8 cellular contexts compared by ENCODE assay signal in the genomic region with DNA sequence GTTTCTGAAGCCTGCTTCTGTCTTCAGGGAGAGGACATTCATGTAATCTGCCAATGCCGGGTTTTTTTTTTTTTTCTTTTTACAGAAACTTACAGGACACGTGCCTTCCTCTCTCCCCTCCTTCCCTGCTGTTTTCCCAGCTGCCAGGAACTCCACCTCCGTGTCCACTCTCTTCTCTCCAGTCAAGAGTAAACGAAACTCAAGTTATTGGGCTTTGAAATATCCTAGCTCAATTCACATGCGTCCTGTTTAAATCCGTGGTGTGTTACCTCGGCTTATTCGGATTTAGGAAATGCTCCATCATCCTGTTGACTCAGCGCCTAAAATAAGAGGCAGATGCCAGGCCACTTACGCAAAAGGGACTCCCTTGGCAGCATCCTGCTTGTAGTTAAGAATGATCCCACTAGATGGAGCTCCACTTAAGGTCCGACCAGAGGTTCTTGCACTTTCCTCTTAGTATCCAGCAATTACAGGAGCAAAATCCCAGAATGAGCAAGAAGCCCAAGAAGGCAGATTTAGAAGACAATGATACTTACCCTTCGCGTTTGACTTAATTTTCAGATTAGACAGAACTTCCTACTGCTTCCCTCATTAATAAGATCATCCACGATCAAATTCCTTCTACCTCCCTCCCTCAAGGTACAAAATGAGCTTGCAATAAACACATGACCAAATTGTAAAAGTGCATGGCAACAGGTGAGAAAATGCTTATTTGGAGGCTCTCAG.
A peak's percentile ranks its signal among the peaks of the same experiment; 100 is the strongest.
DNase-seq lines count a peak whose midpoint lies in the region; ATAC-seq and TF ChIP-seq lines count a peak whose summit lies in the region.

No MANE protein-coding gene starts in this region.

- DNase-seq in AG04449 (ENCODE audit: low read depth, low spot score) = peak; percentile 88
- DNase-seq in OCI-M2 (lab: John Stamatoyannopoulos, UW; ENCODE audit: unreplicated experiment) = peak; percentile 25
- peak; percentile 34 for DNase-seq in activated T-cell treated with anti-CD3 and anti-CD28 coated beads, Interleukin-2, amount 50 U/mL, for 24 hours
- DNase-seq in mucosa of descending colon = peak in 1 of 3 donors; percentile 92

- H3K27me3 Mint-ChIP-seq in activated T-cell treated with anti-CD3 and anti-CD28 coated beads, Interleukin-2, amount 50 U/mL, for 24 hours = no peaks in the 10 kb centered on the region
- no peaks in the 10 kb centered on the region for H3K27me3 Mint-ChIP-seq in stimulated activated naive CD8-positive, alpha-beta T cell treated with anti-CD3 and anti-CD28 coated beads, Interleukin-15, Interleukin-2, amounts not matched to agents 100 ng/mL and 50 ng/mL, for 24 hours

- POLR2A ChIA-PET in AG04449 (lab: Yijun Ruan, JAX) = interaction anchor here (1.0 kb wide), 1 partner anchor 152 kb away, joined by 3 read pairs; no protein-coding TSS in a partner anchor

- peak; percentile 74 for TF ChIP-seq CTCF in AG04449 (IDR thresholded peaks at IDR 0.05; ENCODE audit: insufficient read depth, low read length, missing control alignments)
- TF ChIP-seq CTCF in KMS-11 (conservative IDR thresholded peaks at IDR 0.05; ENCODE audit: low read depth, low read length) = peak; percentile 96
- peak; percentile 71 for TF ChIP-seq CTCF in mucosa of descending colon (IDR thresholded peaks at IDR 0.05)

- H3K27ac Mint-ChIP-seq in activated T-cell treated with anti-CD3 and anti-CD28 coated beads, Interleukin-2, amount 50 U/mL, for 24 hours = peak overlapping the region; percentile 82
- peak overlapping the region; percentile 64 for H3K27ac Mint-ChIP-seq in stimulated activated naive CD8-positive, alpha-beta T cell treated with anti-CD3 and anti-CD28 coated beads, Interleukin-15, Interleukin-2, amounts not matched to agents 100 ng/mL and 50 ng/mL, for 24 hours

- intact Hi-C loops in mucosa of descending colon (cut with DNase I, micrococcal nuclease) = loop anchor here in 1 of 2 donors (2.0 kb wide), 1 partner anchor 159 kb away; no protein-coding TSS in a partner anchor

- no peaks in the 10 kb centered on the region for H4K20me1 ChIP-seq in KMS-11 (ENCODE audit: insufficient read depth)

- peak; percentile 52 for ATAC-seq in GM18873 (IDR thresholded peaks at IDR 0.05; ENCODE audit: low FRiP score, unreplicated experiment)
- peak; percentile 96 for ATAC-seq in esophagus mucosa
- ATAC-seq in mucosa of descending colon = peak; percentile 85

- H3K4me3 ChIP-seq in AG04449 (ENCODE audit: low read depth, low read length) (peak overlapping the region; percentile 52), KMS-11 (IDR thresholded peaks at IDR 0.05; ENCODE audit: insufficient read depth, low read depth, low read length) (no peak overlapping the region), mucosa of descending colon (no peak overlapping the region)

- H3K36me3 ChIP-seq in KMS-11 (ENCODE audit: insufficient read depth) (no peaks in the 10 kb centered on the region), mucosa of descending colon (ENCODE audit: low read depth) (no peaks in the 10 kb centered on the region)

- H3K36me3 Mint-ChIP-seq in activated T-cell treated with anti-CD3 and anti-CD28 coated beads, Interleukin-2, amount 50 U/mL, for 24 hours (ENCODE audit: low read depth) = no peaks in the 10 kb centered on the region
- no peaks in the 10 kb centered on the region for H3K36me3 Mint-ChIP-seq in stimulated activated naive CD8-positive, alpha-beta T cell treated with anti-CD3 and anti-CD28 coated beads, Interleukin-15, Interleukin-2, amounts not matched to agents 100 ng/mL and 50 ng/mL, for 24 hours (ENCODE audit: low read depth)

- H3K9ac ChIP-seq in KMS-11 = no peak overlapping the region

- no peak overlapping the region for H3K27ac ChIP-seq in KMS-11

- peaks cover 3% of the 10 kb centered on the region for H3K9me3 Mint-ChIP-seq in activated T-cell treated with anti-CD3 and anti-CD28 coated beads, Interleukin-2, amount 50 U/mL, for 24 hours
- peaks cover 4% of the 10 kb centered on the region for H3K9me3 Mint-ChIP-seq in stimulated activated naive CD8-positive, alpha-beta T cell treated with anti-CD3 and anti-CD28 coated beads, Interleukin-15, Interleukin-2, amounts not matched to agents 100 ng/mL and 50 ng/mL, for 24 hours

- peak overlapping the region; percentile 32; the same call in 1 of the 2 replicates for H2AFZ ChIP-seq in KMS-11 (ENCODE audit: low read depth)

- H3K9me3 ChIP-seq in mucosa of descending colon = no peaks in the 10 kb centered on the region

- H3K4me3 Mint-ChIP-seq in activated T-cell treated with anti-CD3 and anti-CD28 coated beads, Interleukin-2, amount 50 U/mL, for 24 hours = no peak overlapping the region
- H3K4me3 Mint-ChIP-seq in stimulated activated naive CD8-positive, alpha-beta T cell treated with anti-CD3 and anti-CD28 coated beads, Interleukin-15, Interleukin-2, amounts not matched to agents 100 ng/mL and 50 ng/mL, for 24 hours = peak overlapping the region; percentile 17

- no peaks in the 10 kb centered on the region for H3K27me3 ChIP-seq in KMS-11 (ENCODE audit: insufficient read depth, low read depth)

- peaks cover 33% of the 10 kb centered on the region for H3K4me1 Mint-ChIP-seq in activated T-cell treated with anti-CD3 and anti-CD28 coated beads, Interleukin-2, amount 50 U/mL, for 24 hours (ENCODE audit: low read depth)
- peaks cover 28% of the 10 kb centered on the region for H3K4me1 Mint-ChIP-seq in stimulated activated naive CD8-positive, alpha-beta T cell treated with anti-CD3 and anti-CD28 coated beads, Interleukin-15, Interleukin-2, amounts not matched to agents 100 ng/mL and 50 ng/mL, for 24 hours (ENCODE audit: low read depth)

- CTCF ChIA-PET in AG04449 (lab: Yijun Ruan, JAX) = interaction anchor here (0.6 to 2.4 kb wide), 36 partner anchors 8 to 915 kb away, joined by 3 to 33 read pairs (median 5); partner anchors contain the start of genes PHLPP1 and ZCCHC2

- H3K4me2 ChIP-seq in KMS-11 = no peak overlapping the region; the same call in 1 of the 2 replicates

- no peaks in the 10 kb centered on the region for H3K79me2 ChIP-seq in KMS-11 (ENCODE audit: insufficient read depth, low read depth)

- peaks cover 3% of the 10 kb centered on the region for H3K4me1 ChIP-seq in KMS-11 (ENCODE audit: low read depth, poor library complexity, severe bottlenecking)
- no peaks in the 10 kb centered on the region for H3K4me1 ChIP-seq in mucosa of descending colon (ENCODE audit: low read depth)
